ENCODE assay signal across 1 cellular context in genomic region chr7:155780884-155781283, GRCh38.
TF ChIP-seq lines count a peak whose summit lies in the region.

No MANE protein-coding gene starts in this region.

TF ChIP-seq in GM23338, 12 proteins besides CTCF, POLR2A, EP300 and RAD21 (continued from another document):
- TF ChIP-seq ZNF462 (CRISPR knock-in tag; IDR thresholded peaks at IDR 0.05): no peak
- TF ChIP-seq NANOG (IDR thresholded peaks at IDR 0.05; ENCODE audit: borderline replicate concordance): no peak
TF ChIP-seq in GM23338: peak in this region for 0.
